In genomic region chr10:109883859-109884771, GRCh38 we compare ENCODE assay signal across 8 cellular contexts. TPM values are rescaled to one million over a fixed set of nuclear protein-coding genes. Genes with fewer than 3 reads are reported as not detected.
DNase-seq lines count a peak whose midpoint lies in the region; ATAC-seq and TF ChIP-seq lines count a peak whose summit lies in the region.

No MANE protein-coding gene starts in this region.

- H3K27me3 Mint-ChIP-seq in activated naive CD8-positive, alpha-beta T cell treated with anti-CD3 and anti-CD28 coated beads, Interleukin-2, amount 10 ng/mL, durations not matched to agents 7 days and 5 days: no peaks in the 10 kb centered on the region

- no peak overlapping the region for H3K4me3 ChIP-seq in MG63
- peak overlapping the region in 1 of 2 experiments; percentile 1; a peak in 1 of 4 replicates for H3K4me3 ChIP-seq in SK-N-SH (ENCODE audit: low read depth in 2 of 2, low read length in 1 of 2)
- H3K4me3 ChIP-seq in trophoblast cell (ENCODE audit: low read depth, low read length): no peak overlapping the region
- no peak overlapping the region for H3K4me3 ChIP-seq in upper lobe of left lung

- H4K20me1 ChIP-seq in SK-N-SH (ENCODE audit: insufficient read depth): no peaks in the 10 kb centered on the region

- peak overlapping the region; percentile 57; the same call in 1 of the 2 replicates for H3K4me2 ChIP-seq in SK-N-SH
- peak overlapping the region; percentile 4 for H3K4me2 ChIP-seq in trophoblast cell (ENCODE audit: low read length)

- peak overlapping the region; percentile 53 to 77; a peak in 3 of 4 replicates for H3K27ac ChIP-seq in SK-N-SH (ENCODE audit: low read depth in 2 of 2, low read length in 1 of 2)
- H3K27ac ChIP-seq in trophoblast cell (ENCODE audit: low read depth, low read length): peak overlapping the region; percentile 20
- H3K27ac ChIP-seq in upper lobe of left lung: peak overlapping the region in 2 of 4 donors; percentile 21 to 47

- 28% methylated on average over 17 of the region's 17 CpGs for WGBS in SK-N-SH (ENCODE audit: low lambda C conversion rate)
- WGBS in trophoblast cell (ENCODE audit: extremely low coverage, insufficient coverage, insufficient read length): no CpG with 5 or more reads among the region's 17 CpGs
- WGBS in upper lobe of left lung, 2 donors: 25 to 29% methylated on average over 16 to 17 of the region's 17 CpGs

- TF ChIP-seq RAD21 in SK-N-SH (IDR thresholded peaks at IDR 0.05; ENCODE audit: low read length): peak; percentile 100

- no peak overlapping the region for H4K12ac ChIP-seq in trophoblast cell (ENCODE audit: low read depth, low read length)

- peak overlapping the region; percentile 46 for H3K14ac ChIP-seq in trophoblast cell (ENCODE audit: low read length)

- ATAC-seq in activated naive CD8-positive, alpha-beta T cell treated with anti-CD3 and anti-CD28 coated beads, Interleukin-2, amount 10 ng/mL, durations not matched to agents 7 days and 5 days (ENCODE audit: low read depth): peak; percentile 65
- ATAC-seq in Right ventricle myocardium superior (ENCODE audit: poor library complexity) (peak; percentile 88), upper lobe of left lung (ENCODE audit: low FRiP score in 2 of 2) (peak; percentile 88 to 95)

- TF ChIP-seq CTCF in SK-N-SH (IDR thresholded peaks at IDR 0.05) (peak; percentile 98), upper lobe of left lung (IDR thresholded peaks at IDR 0.05) (peak; percentile 84 to 93 (median 90))

- H3K27ac Mint-ChIP-seq in activated naive CD8-positive, alpha-beta T cell treated with anti-CD3 and anti-CD28 coated beads, Interleukin-2, amount 10 ng/mL, durations not matched to agents 7 days and 5 days: peak overlapping the region; percentile 52

- DNase-seq in G401 (ENCODE audit: low spot score) (peak; percentile 93), H4 (ENCODE audit: low spot score) (peak; percentile 90), MG63 (peak; percentile 78), SK-N-SH (peak; percentile 80), Right ventricle myocardium superior (peak; percentile 81), trophoblast cell (peak; percentile 55 to 85), upper lobe of left lung (peak in 1 of 2 donors; percentile 78)
- DNase-seq in activated naive CD8-positive, alpha-beta T cell treated with anti-CD3 and anti-CD28 coated beads, Interleukin-2, amount 10 ng/mL, durations not matched to agents 7 days and 5 days: peak; percentile 57

- CTCF ChIA-PET in SK-N-SH (lab: Yijun Ruan, JAX): interaction anchor here (0.6 to 3.5 kb wide), 103 partner anchors 11 to 443 kb away, joined by 3 to 70 read pairs (median 5); partner anchors contain the start of genes ADD3 and MXI1

- no peaks in the 10 kb centered on the region for H3F3A ChIP-seq in SK-N-SH (replicated peaks; ENCODE audit: insufficient read depth)

- H3K9ac ChIP-seq in SK-N-SH (peak overlapping the region; percentile 28; the same call in 1 of the 2 replicates), trophoblast cell (ENCODE audit: low read length) (no peak overlapping the region)

- intact Hi-C loops in Right ventricle myocardium superior (cut with DNase I): loop anchor here (10.0 kb wide), 2 partner anchors 91 to 401 kb away; no protein-coding TSS in a partner anchor

- no peaks in the 10 kb centered on the region for H3K9me2 ChIP-seq in SK-N-SH

- TF ChIP-seq POLR2A in upper lobe of left lung (IDR thresholded peaks at IDR 0.05): no peak

- H3K27me3 ChIP-seq in MG63 (no peaks in the 10 kb centered on the region), SK-N-SH (ENCODE audit: insufficient read depth) (no peaks in the 10 kb centered on the region), trophoblast cell (ENCODE audit: insufficient read depth, low read length) (no peaks in the 10 kb centered on the region), upper lobe of left lung (no peaks in the 10 kb centered on the region)

- peaks cover 38% of the 10 kb centered on the region for H3K36me3 Mint-ChIP-seq in activated naive CD8-positive, alpha-beta T cell treated with anti-CD3 and anti-CD28 coated beads, Interleukin-2, amount 10 ng/mL, durations not matched to agents 7 days and 5 days

- H3K4ac ChIP-seq in trophoblast cell (ENCODE audit: low read depth, low read length): no peak overlapping the region

- in situ Hi-C loops in G401 (cut with HindIII; ENCODE audit: low sequenced_read_pairs): loop anchor here (25.0 kb wide), 1 partner anchor 128 kb away; the partner anchor contains the start of gene ADD3

- H3K4me1 ChIP-seq in SK-N-SH (ENCODE audit: control insufficient read depth in 1 of 2, insufficient read depth in 2 of 2, low read depth in 1 of 2, low read length in 1 of 2) (peaks cover 3 to 5% of the 10 kb centered on the region in 2 experiments; a peak in 2 of 4 replicates), trophoblast cell (ENCODE audit: control insufficient read depth in 1 of 2, insufficient read depth in 2 of 2, low read length in 2 of 2) (peaks cover 4 to 13% of the 10 kb centered on the region in 2 experiments), upper lobe of left lung (peaks cover 0 to 9% (median 8%) of the 10 kb centered on the region in 4 donors)

- H2BK12ac ChIP-seq in trophoblast cell (ENCODE audit: low read length): peak overlapping the region; percentile 2

- H3K9me3 ChIP-seq in MG63 (no peaks in the 10 kb centered on the region), SK-N-SH (no peaks in the 10 kb centered on the region), trophoblast cell (ENCODE audit: insufficient read depth, low read depth, low read length) (no peaks in the 10 kb centered on the region), upper lobe of left lung (no peaks in the 10 kb centered on the region)

- H3K9me3 Mint-ChIP-seq in activated naive CD8-positive, alpha-beta T cell treated with anti-CD3 and anti-CD28 coated beads, Interleukin-2, amount 10 ng/mL, durations not matched to agents 7 days and 5 days: no peaks in the 10 kb centered on the region

- H2AFZ ChIP-seq in SK-N-SH (ENCODE audit: low read depth) (no peak overlapping the region), trophoblast cell (ENCODE audit: insufficient read depth, low read length, poor library complexity) (peak overlapping the region; percentile 28)

- H3K4me3 Mint-ChIP-seq in activated naive CD8-positive, alpha-beta T cell treated with anti-CD3 and anti-CD28 coated beads, Interleukin-2, amount 10 ng/mL, durations not matched to agents 7 days and 5 days: no peak overlapping the region

- H3K18ac ChIP-seq in trophoblast cell (ENCODE audit: low read length): no peak overlapping the region

- H3K36me3 ChIP-seq in MG63: peaks cover 27% of the 10 kb centered on the region
- H3K36me3 ChIP-seq in SK-N-SH (replicated peaks in 1 of 2; ENCODE audit: control insufficient read depth in 1 of 2, insufficient read depth in 2 of 2, low read length in 1 of 2): peaks cover 19 to 71% of the 10 kb centered on the region in 2 experiments
- H3K36me3 ChIP-seq in trophoblast cell (ENCODE audit: control insufficient read depth in 1 of 2, insufficient read depth in 2 of 2, low read length in 2 of 2): peaks cover 36 to 44% of the 10 kb centered on the region in 2 experiments
- peaks cover 13 to 83% (median 47%) of the 10 kb centered on the region in 4 donors for H3K36me3 ChIP-seq in upper lobe of left lung

- H3K4me1 Mint-ChIP-seq in activated naive CD8-positive, alpha-beta T cell treated with anti-CD3 and anti-CD28 coated beads, Interleukin-2, amount 10 ng/mL, durations not matched to agents 7 days and 5 days: peaks cover 23% of the 10 kb centered on the region

- H3K79me2 ChIP-seq in SK-N-SH (ENCODE audit: insufficient read depth): no peaks in the 10 kb centered on the region
- no peaks in the 10 kb centered on the region for H3K79me2 ChIP-seq in trophoblast cell (ENCODE audit: control insufficient read depth, insufficient read depth, low read length, poor library complexity)

- POLR2A ChIA-PET in SK-N-SH (lab: Yijun Ruan, JAX): interaction anchor here (0.5 to 1.4 kb wide), 5 partner anchors 39 to 324 kb away, joined by 3 to 4 read pairs (median 4); partner anchors contain the start of genes ADD3 and XPNPEP1
- POLR2A ChIA-PET in activated naive CD8-positive, alpha-beta T cell treated with anti-CD3 and anti-CD28 coated beads, Interleukin-2, amount 10 ng/mL, durations not matched to agents 7 days and 5 days (lab: Charles Lee): interaction anchor here (0.6 to 1.0 kb wide), 4 partner anchors 123 to 226 kb away, joined by 3 to 5 read pairs (median 4); partner anchors contain the start of gene ADD3

- no peak overlapping the region for H4K8ac ChIP-seq in trophoblast cell (ENCODE audit: low read depth, low read length)

- peak overlapping the region; percentile 50 for H2BK5ac ChIP-seq in trophoblast cell (ENCODE audit: low read depth, low read length, poor library complexity)

- H2BK120ac ChIP-seq in trophoblast cell (ENCODE audit: insufficient read depth, low read length, poor library complexity): peak overlapping the region; percentile 6

- H3K79me1 ChIP-seq in trophoblast cell (ENCODE audit: low read length): no peaks in the 10 kb centered on the region

- no peak overlapping the region for H4K91ac ChIP-seq in trophoblast cell (ENCODE audit: low read depth, low read length)

- H3K23ac ChIP-seq in trophoblast cell (ENCODE audit: low read length): no peak overlapping the region

- no peak overlapping the region for H2AK5ac ChIP-seq in trophoblast cell (ENCODE audit: low read length)

- TF ChIP-seq EP300 in SK-N-SH (IDR thresholded peaks at IDR 0.05; ENCODE audit: borderline replicate concordance in 1 of 2, low read depth in 1 of 2, low read length in 1 of 2) (no peak), upper lobe of left lung (IDR thresholded peaks at IDR 0.05) (no peak)

TF ChIP-seq in SK-N-SH, 30 proteins besides CTCF, POLR2A, EP300 and RAD21 (continues in another document):
- TF ChIP-seq RFX5 (IDR thresholded peaks at IDR 0.05; ENCODE audit: low read length) (peak; percentile 65; the same call in 1 of the 2 replicates), ELF1 (IDR thresholded peaks at IDR 0.05) (no peak), SIN3A (IDR thresholded peaks at IDR 0.05; ENCODE audit: borderline replicate concordance, low read depth, low read length) (peak; percentile 38; the same call in 1 of the 2 replicates), MXI1 (IDR thresholded peaks at IDR 0.05; ENCODE audit: low read depth, low read length) (peak; percentile 38; the same call in 1 of the 2 replicates), TCF12 (IDR thresholded peaks at IDR 0.05) (no peak), TEAD4 (IDR thresholded peaks at IDR 0.05; ENCODE audit: borderline replicate concordance, insufficient read depth) (no peak)

RNA-seq across cellular contexts. Expression of gene XPNPEP1, which starts 39.2 kb away (rescaled TPM):
- 109 and 153 TPM in 2 replicates for total RNA-seq in G401 (2014; rRNA removed; shearing (Covaris generic))
- total RNA-seq in H4 (2014; rRNA removed; shearing (Covaris generic)): 90.9 and 123 TPM in 2 replicates
- 63.4 and 130 TPM in 2 replicates for total RNA-seq in MG63 (2014; rRNA removed; shearing (Covaris generic); ENCODE audit: low replicate concordance)
- polyA plus RNA-seq in SK-N-SH (2012; rRNA removed): 167 and 190 TPM in 2 replicates
- polyA plus RNA-seq in SK-N-SH (2012; cell fraction: cytosol; rRNA removed): 122 and 146 TPM in 2 replicates
- 264 and 305 TPM in 2 replicates for polyA plus RNA-seq in SK-N-SH (2012; cell fraction: nucleus; rRNA removed)
- total RNA-seq in activated naive CD8-positive, alpha-beta T cell treated with anti-CD3 and anti-CD28 coated beads, Interleukin-2, amount 10 ng/mL, durations not matched to agents 7 days and 5 days: 10 to 100 TPM; 92.9 to 99.4 TPM
- total RNA-seq in Right ventricle myocardium superior (36.0 TPM), upper lobe of left lung (100 to 1,000 TPM in 2 of 6 donors, 10 to 100 TPM in 4; 40.6 to 132 (median 57.8) TPM)
- 48.2 and 48.7 TPM in 2 replicates for polyA plus RNA-seq in trophoblast cell (2013)
